In genomic region chr1:197198911-197199310, GRCh38 we compare ENCODE assay signal across 8 cellular contexts. TPM values are rescaled to one million over a fixed set of nuclear protein-coding genes. Genes with fewer than 3 reads are reported as not detected.
DNase-seq lines count a peak whose midpoint lies in the region; ATAC-seq, FAIRE-seq and TF ChIP-seq lines count a peak whose summit lies in the region.

No MANE protein-coding gene starts in this region.

- peak overlapping the region; percentile 91 for H3K4me2 ChIP-seq in keratinocyte (ENCODE audit: control insufficient read depth, extremely low read depth, insufficient read depth, low read depth, low read length)

- peak overlapping the region; percentile 24 to 93 (median 51) for H3K4me3 ChIP-seq in keratinocyte (ENCODE audit: control insufficient read depth in 2 of 3, extremely low read depth in 1 of 3, insufficient read depth in 2 of 3, low read depth in 1 of 3, low read length in 3 of 3)

- peak overlapping the region; percentile 33 for H3K27ac Mint-ChIP-seq in activated naive CD4-positive, alpha-beta T cell treated with anti-CD3 and anti-CD28 coated beads, Interleukin-2, amount 50 U/mL, for 24 hours
- no peak overlapping the region for H3K27ac Mint-ChIP-seq in activated naive CD4-positive, alpha-beta T cell treated with anti-CD3 and anti-CD28 coated beads, Interleukin-2, amount 50 U/mL, for 72 hours
- H3K27ac Mint-ChIP-seq in activated T-helper 2 cell treated with anti-CD3 and anti-CD28 coated beads, Interferon-gamma antibody, Interleukin-2, Interleukin-4, amounts not matched to agents 10 μg/mL and 5 μg/mL and 100 μg/mL, durations not matched to agents 14 hours and 24 hours and 36 hours, result no peak overlapping the region

- no peak overlapping the region for H2AFZ ChIP-seq in keratinocyte (ENCODE audit: control insufficient read depth, low read length)

- H4K20me1 ChIP-seq in keratinocyte (ENCODE audit: control insufficient read depth, extremely low read depth, insufficient read depth, low read length), result no peaks in the 10 kb centered on the region

- peaks cover 17% of the 10 kb centered on the region for H3K4me1 ChIP-seq in keratinocyte (ENCODE audit: control insufficient read depth, extremely low read depth, insufficient read depth, low read length)

- dilution Hi-C loops in keratinocyte (cut with MboI; ENCODE audit: extremely low pct_ligation_motif_present, low sequenced_read_pairs), result no loop called here

- H3K36me3 Mint-ChIP-seq in activated naive CD4-positive, alpha-beta T cell treated with anti-CD3 and anti-CD28 coated beads, Interleukin-2, amount 50 U/mL, for 24 hours, result peaks cover 3% of the 10 kb centered on the region
- H3K36me3 Mint-ChIP-seq in activated naive CD4-positive, alpha-beta T cell treated with anti-CD3 and anti-CD28 coated beads, Interleukin-2, amount 50 U/mL, for 72 hours, result peaks cover 11 to 17% of the 10 kb centered on the region in 2 donors
- H3K36me3 Mint-ChIP-seq in activated T-helper 2 cell treated with anti-CD3 and anti-CD28 coated beads, Interferon-gamma antibody, Interleukin-2, Interleukin-4, amounts not matched to agents 10 μg/mL and 5 μg/mL and 100 μg/mL, durations not matched to agents 14 hours and 24 hours and 36 hours (ENCODE audit: low read depth), result peaks cover 23% of the 10 kb centered on the region

- no peak for ATAC-seq in activated naive CD4-positive, alpha-beta T cell treated with anti-CD3 and anti-CD28 coated beads, Interleukin-2, amount 50 U/mL, for 72 hours

- no peaks in the 10 kb centered on the region for H3K36me3 ChIP-seq in keratinocyte (ENCODE audit: control insufficient read depth in 2 of 2, extremely low read depth in 1 of 2, insufficient read depth in 2 of 2, low read length in 2 of 2)

- no peak for DNase-seq in activated naive CD4-positive, alpha-beta T cell treated with anti-CD3 and anti-CD28 coated beads, Interleukin-2, amount 50 U/mL, for 72 hours (ENCODE audit: low spot score in 2 of 2)
- DNase-seq in activated T-helper 2 cell treated with anti-CD3 and anti-CD28 coated beads, Interferon-gamma antibody, Interleukin-2, Interleukin-4, amounts not matched to agents 10 μg/mL and 5 μg/mL and 100 μg/mL, durations not matched to agents 14 hours and 24 hours and 36 hours (ENCODE audit: low spot score), result no peak
- DNase-seq in keratinocyte (ENCODE audit: low read depth, low spot score) (no peak), superior temporal gyrus (ENCODE audit: extremely low spot score) (peak; percentile 13), dermis blood vessel endothelial cell (no peak), posterior cingulate gyrus (no peak), posterior vena cava (ENCODE audit: low spot score) (no peak)

- H3K79me2 ChIP-seq in keratinocyte (ENCODE audit: control insufficient read depth, insufficient read depth, low read length), result peaks cover 44% of the 10 kb centered on the region

- H3K9ac ChIP-seq in keratinocyte (ENCODE audit: control insufficient read depth, extremely low read depth, insufficient read depth, low read length), result no peak overlapping the region

- peak overlapping the region; percentile 12 for H3K27ac ChIP-seq in keratinocyte (ENCODE audit: control insufficient read depth, insufficient read depth, low read length)

- H3K9me1 ChIP-seq in keratinocyte (ENCODE audit: control insufficient read depth, extremely low read depth, insufficient read depth, low read length), result no peaks in the 10 kb centered on the region

- H3K27me3 ChIP-seq in keratinocyte (ENCODE audit: control insufficient read depth, extremely low read depth, insufficient read depth, low read length), result no peaks in the 10 kb centered on the region

- peak overlapping the region; percentile 97 for H3K4me3 Mint-ChIP-seq in activated naive CD4-positive, alpha-beta T cell treated with anti-CD3 and anti-CD28 coated beads, Interleukin-2, amount 50 U/mL, for 24 hours
- H3K4me3 Mint-ChIP-seq in activated T-helper 2 cell treated with anti-CD3 and anti-CD28 coated beads, Interferon-gamma antibody, Interleukin-2, Interleukin-4, amounts not matched to agents 10 μg/mL and 5 μg/mL and 100 μg/mL, durations not matched to agents 14 hours and 24 hours and 36 hours (ENCODE audit: low read depth), result peak overlapping the region; percentile 91

- no peaks in the 10 kb centered on the region for H3K9me3 Mint-ChIP-seq in activated naive CD4-positive, alpha-beta T cell treated with anti-CD3 and anti-CD28 coated beads, Interleukin-2, amount 50 U/mL, for 24 hours
- H3K9me3 Mint-ChIP-seq in activated naive CD4-positive, alpha-beta T cell treated with anti-CD3 and anti-CD28 coated beads, Interleukin-2, amount 50 U/mL, for 72 hours, result no peaks in the 10 kb centered on the region
- H3K9me3 Mint-ChIP-seq in activated T-helper 2 cell treated with anti-CD3 and anti-CD28 coated beads, Interferon-gamma antibody, Interleukin-2, Interleukin-4, amounts not matched to agents 10 μg/mL and 5 μg/mL and 100 μg/mL, durations not matched to agents 14 hours and 24 hours and 36 hours, result no peaks in the 10 kb centered on the region

- no peak for FAIRE-seq in keratinocyte (lab: Jason Lieb, UNC)

- H3K9me3 ChIP-seq in keratinocyte (ENCODE audit: control insufficient read depth, low read depth, low read length), result no peaks in the 10 kb centered on the region

- intact Hi-C loops in activated T-helper 2 cell treated with anti-CD3 and anti-CD28 coated beads, Interferon-gamma antibody, Interleukin-2, Interleukin-4, amounts not matched to agents 10 μg/mL and 5 μg/mL and 100 μg/mL, durations not matched to agents 14 hours and 24 hours and 36 hours (cut with micrococcal nuclease), result no loop called here
- intact Hi-C loops in posterior cingulate gyrus (cut with DNase I) (no loop called here), posterior vena cava (cut with DNase I) (no loop called here)

- no peaks in the 10 kb centered on the region for H3K27me3 Mint-ChIP-seq in activated naive CD4-positive, alpha-beta T cell treated with anti-CD3 and anti-CD28 coated beads, Interleukin-2, amount 50 U/mL, for 24 hours
- H3K27me3 Mint-ChIP-seq in activated T-helper 2 cell treated with anti-CD3 and anti-CD28 coated beads, Interferon-gamma antibody, Interleukin-2, Interleukin-4, amounts not matched to agents 10 μg/mL and 5 μg/mL and 100 μg/mL, durations not matched to agents 14 hours and 24 hours and 36 hours (ENCODE audit: low read depth), result no peaks in the 10 kb centered on the region

- no peak for TF ChIP-seq CTCF in keratinocyte (optimal IDR thresholded peaks at IDR 0.05 in 1 of 3, IDR thresholded peaks at IDR 0.05 in 1 of 3, conservative IDR thresholded peaks at IDR 0.05 in 1 of 3; ENCODE audit: extremely low read depth in 1 of 3, insufficient read depth in 2 of 3, low read length in 3 of 3)

- H3K4me1 Mint-ChIP-seq in activated naive CD4-positive, alpha-beta T cell treated with anti-CD3 and anti-CD28 coated beads, Interleukin-2, amount 50 U/mL, for 24 hours, result peaks cover 82% of the 10 kb centered on the region
- peaks cover 63% of the 10 kb centered on the region for H3K4me1 Mint-ChIP-seq in activated T-helper 2 cell treated with anti-CD3 and anti-CD28 coated beads, Interferon-gamma antibody, Interleukin-2, Interleukin-4, amounts not matched to agents 10 μg/mL and 5 μg/mL and 100 μg/mL, durations not matched to agents 14 hours and 24 hours and 36 hours (ENCODE audit: low read depth)

RNA-seq across cellular contexts. Expression of gene ZBTB41, which starts 2.2 kb away (rescaled TPM):
- 10 to 100 TPM in 1 of 2 donors, 1 to 10 TPM in 1; 5.8 to 13.0 TPM for total RNA-seq in activated naive CD4-positive, alpha-beta T cell treated with anti-CD3 and anti-CD28 coated beads, Interleukin-2, amount 50 U/mL, for 72 hours
- 5.1 and 5.4 TPM in 2 replicates for total RNA-seq in activated T-helper 2 cell treated with anti-CD3 and anti-CD28 coated beads, Interferon-gamma antibody, Interleukin-2, Interleukin-4, amounts not matched to agents 10 μg/mL and 5 μg/mL and 100 μg/mL, durations not matched to agents 14 hours and 24 hours and 36 hours
- 3.5 to 5.2 TPM (median 4.1 TPM) in 3 replicates for polyA plus RNA-seq in keratinocyte
- 5.9 TPM for polyA plus RNA-seq in keratinocyte (2011; ENCODE audit: low read depth)
- 2.0 and 4.3 TPM in 2 replicates for polyA plus RNA-seq in keratinocyte (2011; cell fraction: cytosol; rRNA removed)
- polyA plus RNA-seq in keratinocyte (2011; cell fraction: nucleus; rRNA removed), result 3.5 and 4.9 TPM in 2 replicates
- polyA plus RNA-seq in keratinocyte (2012; ENCODE audit: low replicate concordance), result 3.7 TPM in 2 replicates
- 3.7 to 18.9 TPM (median 13.4 TPM) in 3 replicates for polyA minus RNA-seq in keratinocyte
- 9.2 TPM for polyA minus RNA-seq in keratinocyte (2011; cell fraction: cytosol; rRNA and poly(A)+ RNA removed)
- polyA minus RNA-seq in keratinocyte (2011; cell fraction: nucleus; rRNA and poly(A)+ RNA removed), result 9.3 and 18.0 TPM in 2 replicates
- total RNA-seq in dermis blood vessel endothelial cell (8.5 and 9.4 TPM in 2 replicates), posterior vena cava (10 to 100 TPM; 14.3 to 21.3 TPM)

RNA-seq across cellular contexts. Expression of gene ASPM, which starts 52.4 kb away (rescaled TPM):
- 10 to 100 TPM; 37.1 to 49.3 TPM for total RNA-seq in activated naive CD4-positive, alpha-beta T cell treated with anti-CD3 and anti-CD28 coated beads, Interleukin-2, amount 50 U/mL, for 72 hours
- total RNA-seq in activated T-helper 2 cell treated with anti-CD3 and anti-CD28 coated beads, Interferon-gamma antibody, Interleukin-2, Interleukin-4, amounts not matched to agents 10 μg/mL and 5 μg/mL and 100 μg/mL, durations not matched to agents 14 hours and 24 hours and 36 hours, result 43.0 and 43.6 TPM in 2 replicates
- 2.1 to 10.0 TPM (median 5.3 TPM) in 3 replicates for polyA plus RNA-seq in keratinocyte
- polyA plus RNA-seq in keratinocyte (2011; ENCODE audit: low read depth), result 1.7 TPM
- 1.0 and 2.5 TPM in 2 replicates for polyA plus RNA-seq in keratinocyte (2011; cell fraction: cytosol; rRNA removed)
- polyA plus RNA-seq in keratinocyte (2011; cell fraction: nucleus; rRNA removed), result 5.9 and 8.8 TPM in 2 replicates
- polyA plus RNA-seq in keratinocyte (2012; ENCODE audit: low replicate concordance), result 0.71 and 8.0 TPM in 2 replicates
- 1.7 to 17.5 TPM (median 2.2 TPM) in 3 replicates for polyA minus RNA-seq in keratinocyte
- polyA minus RNA-seq in keratinocyte (2011; cell fraction: cytosol; rRNA and poly(A)+ RNA removed), result 2.1 TPM
- 6.9 and 15.7 TPM in 2 replicates for polyA minus RNA-seq in keratinocyte (2011; cell fraction: nucleus; rRNA and poly(A)+ RNA removed)
- 12.3 and 80.6 TPM in 2 replicates for total RNA-seq in dermis blood vessel endothelial cell
- under 1 TPM; 0.14 to 0.37 TPM for total RNA-seq in posterior vena cava
